ENCODE assay signal across 34 cellular contexts in the genomic region with DNA sequence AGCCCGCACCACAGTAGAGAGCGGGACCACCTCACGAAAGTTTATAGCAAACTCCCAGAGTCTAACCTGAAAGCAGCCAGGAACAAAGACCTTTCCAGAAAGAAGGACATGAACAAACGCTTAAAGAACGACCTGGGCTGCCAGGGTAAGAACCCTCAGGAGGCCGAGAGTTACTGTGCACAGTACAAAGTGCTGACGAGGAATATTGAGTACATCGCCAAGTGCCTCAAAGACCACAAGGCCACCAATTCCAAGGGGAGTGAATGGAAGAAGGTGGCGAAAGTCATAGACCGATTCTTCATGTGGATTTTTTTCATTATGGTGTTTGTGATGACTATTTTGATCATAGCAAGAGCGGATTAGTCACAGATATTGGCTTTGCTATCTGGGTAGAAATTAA. TPM values are rescaled to one million over a fixed set of nuclear protein-coding genes. Genes with fewer than 3 reads are reported as not detected.
"Had no signal": no experiment of that assay in that cellular context is flagged by ENCODE, and none has a peak within 500 bp of the region (broad histone marks: within the 10 kb centered on the region; RNA-seq: fewer than 3 reads in every experiment).

No MANE protein-coding gene starts in this region.

- H3K27ac Mint-ChIP-seq: naive thymus-derived CD8-positive, alpha-beta T cell; natural killer cell treated with Interleukin-12 subunit alpha and Interleukin-12 subunit beta and Interleukin-15 and Interleukin-18, amount 100 ng/mL, for 72 hours; nephron progenitor cell; progenitor cell of endocrine pancreas; stimulated activated memory B cell treated with anti-CD40 and anti-IgM and Interleukin-4, amounts not matched to agents 10 μg/mL and 1 μg/mL and 100 μg/mL, for 72 hours; stimulated activated naive CD8-positive, alpha-beta T cell treated with anti-CD3 and anti-CD28 coated beads, Interleukin-15, amount 100 ng/mL, for 72 hours; type B pancreatic cell had no signal

- H3K4me3 Mint-ChIP-seq: naive thymus-derived CD8-positive, alpha-beta T cell; natural killer cell treated with Interleukin-12 subunit alpha and Interleukin-12 subunit beta and Interleukin-15 and Interleukin-18, amount 100 ng/mL, for 72 hours; nephron progenitor cell; neural crest cell; stimulated activated memory B cell treated with anti-CD40 and anti-IgM and Interleukin-4, amounts not matched to agents 10 μg/mL and 1 μg/mL and 100 μg/mL, for 72 hours; stimulated activated naive CD8-positive, alpha-beta T cell treated with anti-CD3 and anti-CD28 coated beads, Interleukin-15, amount 100 ng/mL, for 72 hours; type B pancreatic cell had no signal

- DNase-seq: naive thymus-derived CD8-positive, alpha-beta T cell; nephron progenitor cell; occipital lobe; ovary; posterior cingulate gyrus; psoas muscle; right cardiac atrium; spleen; stimulated activated CD4-positive, alpha-beta T cell treated with anti-CD3 and anti-CD28 coated beads, Interleukin-12 subunit alpha, Interleukin-12 subunit beta, amount 100 ng/mL, for 4 hours; stimulated activated CD4-positive, alpha-beta T cell treated with anti-CD3 and anti-CD28 coated beads, Interleukin-1b, Interleukin-23, amount 100 ng/mL, for 48 hours; stimulated activated CD4-positive, alpha-beta T cell treated with anti-CD3 and anti-CD28 coated beads, Interleukin-4, amount 100 ng/mL, for 1 hour; stimulated activated CD4-positive, alpha-beta T cell treated with anti-CD3 and anti-CD28 coated beads, Interleukin-4, amount 100 ng/mL, for 4 hours; stimulated activated CD8-positive, alpha-beta memory T cell treated with anti-CD3 and anti-CD28 coated beads, Interleukin-4, amount 100 ng/mL, for 48 hours; stimulated activated naive CD4-positive, alpha-beta T cell; stimulated activated naive CD8-positive, alpha-beta T cell treated with anti-CD3 and anti-CD28 coated beads, Interleukin-15, amount 100 ng/mL, for 72 hours; stimulated activated naive CD8-positive, alpha-beta T cell treated with anti-CD3 and anti-CD28 coated beads, Interleukin-15, Interleukin-2, amounts not matched to agents 100 U/mL and 50 U/mL, for 24 hours; substantia nigra; testis; tibial artery; transverse colon; upper lobe of right lung; uterus had no signal

- H3K9ac ChIP-seq: parathyroid adenoma had no signal

- H3K4me3 ChIP-seq: ovary, psoas muscle, skin epidermis, smooth muscle cell, spleen, suprapubic skin, testis, tibial artery, transverse colon, upper lobe of right lung, uterus had no signal

- H3K36me3 Mint-ChIP-seq: naive thymus-derived CD8-positive, alpha-beta T cell; natural killer cell treated with Interleukin-12 subunit alpha and Interleukin-12 subunit beta and Interleukin-15 and Interleukin-18, amount 100 ng/mL, for 72 hours; stimulated activated memory B cell treated with anti-CD40 and anti-IgM and Interleukin-4, amounts not matched to agents 10 μg/mL and 1 μg/mL and 100 μg/mL, for 72 hours; type B pancreatic cell had no signal

- H3K4me1 ChIP-seq: parathyroid adenoma, psoas muscle, spleen, suprapubic skin, testis, tibial artery, transverse colon, upper lobe of right lung, uterus had no signal

- H3K79me2 ChIP-seq: parathyroid adenoma had no signal

- H3K9me3 Mint-ChIP-seq: natural killer cell treated with Interleukin-12 subunit alpha and Interleukin-12 subunit beta and Interleukin-15 and Interleukin-18, amount 100 ng/mL, for 72 hours; neural crest cell; stimulated activated naive CD8-positive, alpha-beta T cell treated with anti-CD3 and anti-CD28 coated beads, Interleukin-15, amount 100 ng/mL, for 72 hours; type B pancreatic cell had no signal

- ATAC-seq: naive thymus-derived CD8-positive, alpha-beta T cell; natural killer cell treated with Interleukin-12 subunit alpha and Interleukin-12 subunit beta and Interleukin-15 and Interleukin-18, amount 100 ng/mL, for 72 hours; psoas muscle; right cardiac atrium; sciatic nerve; stimulated activated memory B cell treated with anti-CD40 and anti-IgM and Interleukin-4, amounts not matched to agents 10 μg/mL and 1 μg/mL and 100 μg/mL, for 72 hours; stimulated activated naive CD8-positive, alpha-beta T cell treated with anti-CD3 and anti-CD28 coated beads, Interleukin-15, amount 100 ng/mL, for 72 hours; stimulated activated naive CD8-positive, alpha-beta T cell treated with anti-CD3 and anti-CD28 coated beads, Interleukin-15, Interleukin-2, amounts not matched to agents 100 U/mL and 50 U/mL, for 24 hours; upper lobe of right lung had no signal

- H3K27me3 Mint-ChIP-seq: naive thymus-derived CD8-positive, alpha-beta T cell; progenitor cell of endocrine pancreas; stimulated activated memory B cell treated with anti-CD40 and anti-IgM and Interleukin-4, amounts not matched to agents 10 μg/mL and 1 μg/mL and 100 μg/mL, for 72 hours; stimulated activated naive CD8-positive, alpha-beta T cell treated with anti-CD3 and anti-CD28 coated beads, Interleukin-15, amount 100 ng/mL, for 72 hours; type B pancreatic cell had no signal

- H3K27ac ChIP-seq: ovary, parathyroid adenoma, psoas muscle, skin epidermis, spleen, suprapubic skin, testis, tibial artery, transverse colon, upper lobe of right lung, uterus had no signal

- H3K4me2 ChIP-seq: smooth muscle cell had no signal

- H2AFZ ChIP-seq: parathyroid adenoma had no signal

- H3K36me3 ChIP-seq: ovary, spleen, suprapubic skin, tibial artery, transverse colon, upper lobe of right lung, uterus had no signal

- H3K4me1 Mint-ChIP-seq: nephron progenitor cell; neural crest cell; stimulated activated memory B cell treated with anti-CD40 and anti-IgM and Interleukin-4, amounts not matched to agents 10 μg/mL and 1 μg/mL and 100 μg/mL, for 72 hours had no signal

- H3K27me3 ChIP-seq: ovary, spleen, suprapubic skin, testis, transverse colon, upper lobe of right lung, uterus had no signal

- H3K9me3 ChIP-seq: ovary, psoas muscle, spleen, suprapubic skin, testis, tibial artery, transverse colon, upper lobe of right lung, uterus had no signal

RNA-seq across cellular contexts. Expression of gene CHRNA9, which starts 19.0 kb away (rescaled TPM):
- total RNA-seq: natural killer cell treated with Interleukin-12 subunit alpha and Interleukin-12 subunit beta and Interleukin-15 and Interleukin-18, amount 100 ng/mL, for 72 hours; neural crest cell; psoas muscle; renal cortical epithelial cell; right cardiac atrium; sciatic nerve; spleen; transverse colon; upper lobe of right lung; urinary bladder; uterus had no signal
- polyA plus RNA-seq: ovary, right cardiac atrium had no signal
